In genomic region chr7:115709664-115710063, GRCh38 we compare ENCODE assay signal across 8 cellular contexts.
"Had no signal": no experiment of that assay in that cellular context is flagged by ENCODE, and none has a peak within 500 bp of the region (broad histone marks: within the 10 kb centered on the region; RNA-seq: fewer than 3 reads in every experiment).

No MANE protein-coding gene starts in this region.

- H3K27ac ChIP-seq: HL-60 had no signal

- H3K9me3 ChIP-seq: HAP-1 had no signal

- DNase-seq: H7, HFFc6, KBM-7 had no signal

- H3K36me3 ChIP-seq: HAP-1 had no signal

- H3K4me3 ChIP-seq: GM23338, HAP-1 had no signal

- FAIRE-seq: H1, HTR-8/SVneo had no signal
